In genomic region chr15:75167588-75168076, GRCh38 we compare ENCODE assay signal across 1 cellular context.
TF ChIP-seq lines count a peak whose summit lies in the region.

No MANE protein-coding gene starts in this region.

TF ChIP-seq in K562, 482 proteins besides CTCF, POLR2A, EP300 and RAD21 (continued from another document and continues in another):
- TF ChIP-seq, protein P1, sequence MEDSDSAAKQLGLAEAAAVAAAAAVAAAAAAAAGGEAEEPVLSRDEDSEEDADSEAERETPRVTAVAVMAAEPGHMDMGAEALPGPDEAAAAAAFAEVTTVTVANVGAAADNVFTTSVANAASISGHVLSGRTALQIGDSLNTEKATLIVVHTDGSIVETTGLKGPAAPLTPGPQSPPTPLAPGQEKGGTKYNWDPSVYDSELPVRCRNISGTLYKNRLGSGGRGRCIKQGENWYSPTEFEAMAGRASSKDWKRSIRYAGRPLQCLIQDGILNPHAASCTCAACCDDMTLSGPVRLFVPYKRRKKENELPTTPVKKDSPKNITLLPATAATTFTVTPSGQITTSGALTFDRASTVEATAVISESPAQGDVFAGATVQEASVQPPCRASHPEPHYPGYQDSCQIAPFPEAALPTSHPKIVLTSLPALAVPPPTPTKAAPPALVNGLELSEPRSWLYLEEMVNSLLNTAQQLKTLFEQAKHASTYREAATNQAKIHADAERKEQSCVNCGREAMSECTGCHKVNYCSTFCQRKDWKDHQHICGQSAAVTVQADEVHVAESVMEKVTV (CRISPR knock-in tag; IDR thresholded peaks at IDR 0.05), result no peak
- TF ChIP-seq TAF9B (IDR thresholded peaks at IDR 0.05; ENCODE audit: partially characterized antibody) (no peak), LEF1 (IDR thresholded peaks at IDR 0.05) (peak; percentile 46; the same call in 1 of the 2 replicates), ARID3A (IDR thresholded peaks at IDR 0.05; ENCODE audit: borderline replicate concordance, low read depth, low read length) (0 out of 2 replicates have a peak, but pooled peaks have one; percentile 11), BRD4 (IDR thresholded peaks at IDR 0.05) (no peak), EWSR1 (IDR thresholded peaks at IDR 0.05; ENCODE audit: borderline replicate concordance, low read depth, partially characterized antibody) (no peak), REST (CRISPR knock-in tag; IDR thresholded peaks at IDR 0.05; ENCODE audit: low read depth) (no peak), FUS (optimal IDR thresholded peaks at IDR 0.05; ENCODE audit: low read depth, low read length) (no peak), PTBP1 (IDR thresholded peaks at IDR 0.05; ENCODE audit: low read depth, low read length) (no peak), NFE2 (IDR thresholded peaks at IDR 0.05; ENCODE audit: low read depth) (no peak), XRCC5 (IDR thresholded peaks at IDR 0.05; ENCODE audit: low read depth, low read length) (no peak), ZNF518B (CRISPR knock-in tag; IDR thresholded peaks at IDR 0.05) (no peak), STAG1 (CRISPR knock-in tag; IDR thresholded peaks at IDR 0.05; ENCODE audit: borderline replicate concordance) (no peak), NR2C2 (CRISPR knock-in tag; IDR thresholded peaks at IDR 0.05) (no peak), NR2C2 (tag; IDR thresholded peaks at IDR 0.05) (no peak), ZBTB1 (CRISPR knock-in tag; IDR thresholded peaks at IDR 0.05; ENCODE audit: borderline replicate concordance, low read depth) (no peak), SLC30A9 (CRISPR knock-in tag; IDR thresholded peaks at IDR 0.05) (no peak), NELFE (IDR thresholded peaks at IDR 0.05; ENCODE audit: insufficient read depth, insufficient read length) (no peak), HDAC2 (IDR thresholded peaks at IDR 0.05) (0 out of 2 replicates have a peak, but pooled peaks have one; percentile 57), SREBF2 (CRISPR knock-in tag; IDR thresholded peaks at IDR 0.05) (no peak), NONO (IDR thresholded peaks at IDR 0.05; ENCODE audit: low read depth in 2 of 2, low read length in 1 of 2) (no peak), MECOM (CRISPR knock-in tag; IDR thresholded peaks at IDR 0.05) (no peak), TCF3 (CRISPR knock-in tag; IDR thresholded peaks at IDR 0.05) (peak; percentile 79), ATF7 (IDR thresholded peaks at IDR 0.05) (0 out of 2 replicates have a peak, but pooled peaks have one; percentile 54), ZNF239 (CRISPR knock-in tag; IDR thresholded peaks at IDR 0.05) (no peak), ZNF121 (CRISPR knock-in tag; conservative IDR thresholded peaks at IDR 0.05) (no peak)
- TF ChIP-seq, protein P2, sequence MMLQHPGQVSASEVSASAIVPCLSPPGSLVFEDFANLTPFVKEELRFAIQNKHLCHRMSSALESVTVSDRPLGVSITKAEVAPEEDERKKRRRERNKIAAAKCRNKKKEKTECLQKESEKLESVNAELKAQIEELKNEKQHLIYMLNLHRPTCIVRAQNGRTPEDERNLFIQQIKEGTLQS (IDR thresholded peaks at IDR 0.05), result peak; percentile 70; the same call in 1 of the 2 replicates
- TF ChIP-seq, protein P2 (CRISPR knock-in tag; conservative IDR thresholded peaks at IDR 0.05), result no peak
- TF ChIP-seq, protein P3, sequence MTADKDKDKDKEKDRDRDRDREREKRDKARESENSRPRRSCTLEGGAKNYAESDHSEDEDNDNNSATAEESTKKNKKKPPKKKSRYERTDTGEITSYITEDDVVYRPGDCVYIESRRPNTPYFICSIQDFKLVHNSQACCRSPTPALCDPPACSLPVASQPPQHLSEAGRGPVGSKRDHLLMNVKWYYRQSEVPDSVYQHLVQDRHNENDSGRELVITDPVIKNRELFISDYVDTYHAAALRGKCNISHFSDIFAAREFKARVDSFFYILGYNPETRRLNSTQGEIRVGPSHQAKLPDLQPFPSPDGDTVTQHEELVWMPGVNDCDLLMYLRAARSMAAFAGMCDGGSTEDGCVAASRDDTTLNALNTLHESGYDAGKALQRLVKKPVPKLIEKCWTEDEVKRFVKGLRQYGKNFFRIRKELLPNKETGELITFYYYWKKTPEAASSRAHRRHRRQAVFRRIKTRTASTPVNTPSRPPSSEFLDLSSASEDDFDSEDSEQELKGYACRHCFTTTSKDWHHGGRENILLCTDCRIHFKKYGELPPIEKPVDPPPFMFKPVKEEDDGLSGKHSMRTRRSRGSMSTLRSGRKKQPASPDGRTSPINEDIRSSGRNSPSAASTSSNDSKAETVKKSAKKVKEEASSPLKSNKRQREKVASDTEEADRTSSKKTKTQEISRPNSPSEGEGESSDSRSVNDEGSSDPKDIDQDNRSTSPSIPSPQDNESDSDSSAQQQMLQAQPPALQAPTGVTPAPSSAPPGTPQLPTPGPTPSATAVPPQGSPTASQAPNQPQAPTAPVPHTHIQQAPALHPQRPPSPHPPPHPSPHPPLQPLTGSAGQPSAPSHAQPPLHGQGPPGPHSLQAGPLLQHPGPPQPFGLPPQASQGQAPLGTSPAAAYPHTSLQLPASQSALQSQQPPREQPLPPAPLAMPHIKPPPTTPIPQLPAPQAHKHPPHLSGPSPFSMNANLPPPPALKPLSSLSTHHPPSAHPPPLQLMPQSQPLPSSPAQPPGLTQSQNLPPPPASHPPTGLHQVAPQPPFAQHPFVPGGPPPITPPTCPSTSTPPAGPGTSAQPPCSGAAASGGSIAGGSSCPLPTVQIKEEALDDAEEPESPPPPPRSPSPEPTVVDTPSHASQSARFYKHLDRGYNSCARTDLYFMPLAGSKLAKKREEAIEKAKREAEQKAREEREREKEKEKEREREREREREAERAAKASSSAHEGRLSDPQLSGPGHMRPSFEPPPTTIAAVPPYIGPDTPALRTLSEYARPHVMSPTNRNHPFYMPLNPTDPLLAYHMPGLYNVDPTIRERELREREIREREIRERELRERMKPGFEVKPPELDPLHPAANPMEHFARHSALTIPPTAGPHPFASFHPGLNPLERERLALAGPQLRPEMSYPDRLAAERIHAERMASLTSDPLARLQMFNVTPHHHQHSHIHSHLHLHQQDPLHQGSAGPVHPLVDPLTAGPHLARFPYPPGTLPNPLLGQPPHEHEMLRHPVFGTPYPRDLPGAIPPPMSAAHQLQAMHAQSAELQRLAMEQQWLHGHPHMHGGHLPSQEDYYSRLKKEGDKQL (CRISPR knock-in tag; IDR thresholded peaks at IDR 0.05; ENCODE audit: borderline replicate concordance), result no peak
- TF ChIP-seq, protein P4, sequence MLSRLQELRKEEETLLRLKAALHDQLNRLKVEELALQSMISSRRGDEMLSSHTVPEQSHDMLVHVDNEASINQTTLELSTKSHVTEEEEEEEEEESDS (CRISPR knock-in tag; IDR thresholded peaks at IDR 0.05), result no peak
- TF ChIP-seq, protein P5, sequence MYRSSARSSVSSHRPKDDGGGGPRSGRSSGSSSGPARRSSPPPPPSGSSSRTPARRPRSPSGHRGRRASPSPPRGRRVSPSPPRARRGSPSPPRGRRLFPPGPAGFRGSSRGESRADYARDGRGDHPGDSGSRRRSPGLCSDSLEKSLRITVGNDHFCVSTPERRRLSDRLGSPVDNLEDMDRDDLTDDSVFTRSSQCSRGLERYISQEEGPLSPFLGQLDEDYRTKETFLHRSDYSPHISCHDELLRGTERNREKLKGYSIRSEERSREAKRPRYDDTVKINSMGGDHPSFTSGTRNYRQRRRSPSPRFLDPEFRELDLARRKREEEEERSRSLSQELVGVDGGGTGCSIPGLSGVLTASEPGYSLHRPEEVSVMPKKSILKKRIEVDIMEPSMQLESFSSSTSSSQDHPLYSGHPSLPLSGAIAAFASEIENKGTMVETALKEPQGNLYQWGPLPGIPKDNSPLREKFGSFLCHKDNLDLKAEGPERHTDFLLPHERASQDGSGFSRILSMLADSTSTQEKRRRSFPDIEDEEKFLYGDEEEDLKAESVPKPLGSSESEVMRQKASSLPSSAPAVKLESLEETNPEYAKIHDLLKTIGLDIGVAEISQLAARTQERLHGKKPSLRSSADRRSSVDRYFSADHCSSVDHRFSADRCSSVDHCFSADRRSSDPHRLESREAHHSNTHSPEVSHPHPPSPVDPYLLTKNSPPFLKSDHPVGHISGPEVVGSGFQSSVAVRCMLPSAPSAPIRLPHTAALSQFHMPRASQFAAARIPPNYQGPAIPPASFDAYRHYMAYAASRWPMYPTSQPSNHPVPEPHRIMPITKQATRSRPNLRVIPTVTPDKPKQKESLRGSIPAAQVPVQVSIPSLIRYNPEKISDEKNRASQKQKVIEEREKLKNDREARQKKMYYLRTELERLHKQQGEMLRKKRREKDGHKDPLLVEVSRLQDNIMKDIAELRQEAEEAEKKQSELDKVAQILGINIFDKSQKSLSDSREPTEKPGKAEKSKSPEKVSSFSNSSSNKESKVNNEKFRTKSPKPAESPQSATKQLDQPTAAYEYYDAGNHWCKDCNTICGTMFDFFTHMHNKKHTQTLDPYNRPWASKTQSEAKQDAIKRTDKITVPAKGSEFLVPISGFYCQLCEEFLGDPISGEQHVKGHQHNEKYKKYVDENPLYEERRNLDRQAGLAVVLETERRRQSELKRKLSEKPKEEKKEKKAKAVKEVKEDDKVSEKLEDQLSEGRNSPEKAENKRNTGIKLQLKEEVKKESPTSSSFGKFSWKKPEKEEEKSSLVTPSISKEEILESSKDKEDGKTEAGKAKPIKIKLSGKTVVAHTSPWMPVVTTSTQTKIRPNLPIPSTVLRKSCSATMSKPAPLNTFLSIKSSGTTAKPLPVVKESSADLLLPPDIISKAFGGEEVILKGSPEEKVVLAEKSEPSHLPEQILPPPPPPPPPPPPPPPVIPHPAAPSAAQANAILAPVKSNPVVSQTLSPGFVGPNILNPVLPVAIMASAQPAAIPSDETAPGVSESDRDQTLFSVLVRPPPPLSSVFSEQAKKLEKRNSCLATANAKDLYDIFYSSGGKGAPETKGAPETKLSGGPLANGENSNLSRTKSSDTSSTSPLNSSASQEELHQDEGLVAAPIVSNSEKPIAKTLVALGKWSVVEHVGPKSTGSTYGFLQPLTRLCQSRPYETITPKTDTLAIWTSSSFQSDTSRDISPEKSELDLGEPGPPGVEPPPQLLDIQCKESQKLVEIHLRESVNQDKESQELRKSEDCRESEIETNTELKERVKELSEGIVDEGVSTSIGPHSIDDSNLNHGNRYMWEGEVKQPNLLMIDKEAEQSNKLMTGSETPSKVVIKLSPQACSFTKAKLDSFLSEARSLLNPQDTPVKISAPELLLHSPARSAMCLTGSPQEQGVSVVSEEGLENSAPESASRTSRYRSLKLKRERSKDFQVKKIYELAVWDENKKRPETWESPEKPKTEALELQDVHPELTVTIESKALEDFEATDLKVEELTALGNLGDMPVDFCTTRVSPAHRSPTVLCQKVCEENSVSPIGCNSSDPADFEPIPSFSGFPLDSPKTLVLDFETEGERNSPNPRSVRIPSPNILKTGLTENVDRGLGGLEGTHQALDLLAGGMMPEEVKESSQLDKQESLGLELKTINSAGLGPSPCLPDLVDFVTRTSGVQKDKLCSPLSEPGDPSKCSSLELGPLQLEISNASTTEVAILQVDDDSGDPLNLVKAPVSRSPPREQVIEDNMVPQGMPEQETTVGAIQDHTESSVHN (IDR thresholded peaks at IDR 0.05; ENCODE audit: borderline replicate concordance in 1 of 2, low read depth in 1 of 2), result no peak
